8 cellular contexts compared by ENCODE assay signal in genomic region chr3:195106418-195106906, GRCh38.
A peak's percentile ranks its signal among the peaks of the same experiment; 100 is the strongest.
DNase-seq lines count a peak whose midpoint lies in the region; ATAC-seq and TF ChIP-seq lines count a peak whose summit lies in the region.

No MANE protein-coding gene starts in this region.

- ATAC-seq in HG02798 (IDR thresholded peaks at IDR 0.05; ENCODE audit: poor library complexity, unreplicated experiment) (peak; percentile 82), HG02973 (IDR thresholded peaks at IDR 0.05; ENCODE audit: unreplicated experiment) (no peak)

- no peak overlapping the region for H3K4me3 ChIP-seq in GM12864 (ENCODE audit: low read depth, low read length)

- no peak for DNase-seq in GM12864 (ENCODE audit: low read depth)
- DNase-seq in NCI-H345 treated with DMSO at 0.1 percent for 48 hours (lab: John Stamatoyannopoulos, UW; ENCODE audit: unreplicated experiment), result peak; percentile 23
- DNase-seq in activated CD4-positive, alpha-beta T cell treated with anti-CD3 and anti-CD28 coated beads, Interleukin-2, amount 50 U/mL, for 48 hours, result peak; percentile 66 to 67
- DNase-seq in lung microvascular endothelial cell (ENCODE audit: low read depth in 2 of 2), result peak; percentile 72 to 92
- DNase-seq in stimulated activated CD8-positive, alpha-beta memory T cell treated with anti-CD3 and anti-CD28 coated beads, Interleukin-15, amount 100 ng/mL, for 1 hour (ENCODE audit: low read depth), result peak; percentile 47

- peaks cover 48% of the 10 kb centered on the region for H3K4me1 Mint-ChIP-seq in dendritic cell treated with granulocyte-macrophage colony-stimulating factor and Interleukin-4, amounts not matched to agents 40 ng/mL and 50 ng/mL, for 4 days (ENCODE audit: low read depth)

- no peaks in the 10 kb centered on the region for H3K9me3 Mint-ChIP-seq in dendritic cell treated with granulocyte-macrophage colony-stimulating factor and Interleukin-4, amounts not matched to agents 40 ng/mL and 50 ng/mL, for 4 days

- peaks cover 19% of the 10 kb centered on the region for H3K36me3 Mint-ChIP-seq in dendritic cell treated with granulocyte-macrophage colony-stimulating factor and Interleukin-4, amounts not matched to agents 40 ng/mL and 50 ng/mL, for 4 days (ENCODE audit: low read depth)

- H3K4me3 Mint-ChIP-seq in dendritic cell treated with granulocyte-macrophage colony-stimulating factor and Interleukin-4, amounts not matched to agents 40 ng/mL and 50 ng/mL, for 4 days, result peak overlapping the region; percentile 38

- intact Hi-C loops in dendritic cell treated with granulocyte-macrophage colony-stimulating factor and Interleukin-4, amounts not matched to agents 40 ng/mL and 50 ng/mL, for 4 days (cut with micrococcal nuclease), result loop anchor here (5.0 kb wide), 2 partner anchors 104 to 424 kb away; no protein-coding TSS in a partner anchor

- H3K27me3 Mint-ChIP-seq in dendritic cell treated with granulocyte-macrophage colony-stimulating factor and Interleukin-4, amounts not matched to agents 40 ng/mL and 50 ng/mL, for 4 days, result peaks cover 4% of the 10 kb centered on the region

- peak; percentile 94 for TF ChIP-seq CTCF in GM12864 (IDR thresholded peaks at IDR 0.05; ENCODE audit: low read depth, low read length, missing control alignments)

- H3K27ac Mint-ChIP-seq in dendritic cell treated with granulocyte-macrophage colony-stimulating factor and Interleukin-4, amounts not matched to agents 40 ng/mL and 50 ng/mL, for 4 days, result peak overlapping the region; percentile 28
